Comparison of ENCODE assay signal across 8 cellular contexts in the genomic region with DNA sequence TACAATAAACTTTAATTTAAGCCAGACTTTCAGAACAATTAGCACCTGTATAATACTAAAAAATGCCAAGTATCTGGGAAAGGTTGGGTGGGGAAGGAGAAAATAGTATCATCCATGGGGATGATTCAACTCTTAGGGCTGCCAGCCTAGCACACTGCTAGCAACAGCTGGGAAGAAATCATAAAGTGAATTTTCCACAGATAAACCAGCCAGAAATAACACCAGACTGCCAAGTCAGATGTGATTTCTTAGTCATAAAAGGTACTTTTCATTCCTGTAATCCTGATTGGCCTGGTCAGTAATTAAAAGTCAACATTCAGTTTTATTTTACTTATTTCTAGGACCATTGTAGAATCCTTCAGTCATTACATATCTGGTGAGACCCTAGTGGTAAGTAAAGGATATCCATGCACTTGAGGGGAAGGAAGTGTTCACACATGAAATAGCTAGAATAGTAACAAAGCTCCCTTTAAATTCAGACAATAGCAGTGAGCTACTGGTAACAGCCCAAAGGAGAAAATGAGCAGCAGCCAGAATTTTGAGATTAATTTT. TPM values are rescaled to one million over a fixed set of nuclear protein-coding genes. Genes with fewer than 3 reads are reported as not detected.
DNase-seq lines count a peak whose midpoint lies in the region; ATAC-seq and TF ChIP-seq lines count a peak whose summit lies in the region.

No MANE protein-coding gene starts in this region.

- H2AFZ ChIP-seq in neuronal stem cell (ENCODE audit: low read length), result peak overlapping the region; percentile 39

- H2BK15ac ChIP-seq in neuronal stem cell (ENCODE audit: low read length), result no peak overlapping the region

- H4K91ac ChIP-seq in neuronal stem cell (ENCODE audit: low read depth, low read length, poor library complexity), result no peak overlapping the region

- H3K4me3 Mint-ChIP-seq in effector memory CD8-positive, alpha-beta T cell, result no peak overlapping the region

- H3K9me3 Mint-ChIP-seq in effector memory CD8-positive, alpha-beta T cell, result no peaks in the 10 kb centered on the region

- intact Hi-C loops in posterior cingulate gyrus (cut with DNase I), result no loop called here

- H3K27ac ChIP-seq in neuronal stem cell (replicated peaks; ENCODE audit: low read length), result peak overlapping the region; percentile 86

- H3K79me1 ChIP-seq in neuronal stem cell (ENCODE audit: low read depth, low read length), result no peaks in the 10 kb centered on the region

- no peak overlapping the region for H3K4me3 ChIP-seq in choroid plexus epithelial cell (ENCODE audit: low read depth, low read length)
- H3K4me3 ChIP-seq in neuronal stem cell (ENCODE audit: low read length in 2 of 2), result no peak overlapping the region

- H2BK12ac ChIP-seq in neuronal stem cell (ENCODE audit: low read length), result no peak overlapping the region

- no peak overlapping the region for H3K23ac ChIP-seq in neuronal stem cell (ENCODE audit: low read depth, low read length, poor library complexity)

- no peak for ATAC-seq in effector memory CD8-positive, alpha-beta T cell (replicated peaks)

- H3K27me3 Mint-ChIP-seq in effector memory CD8-positive, alpha-beta T cell, result no peaks in the 10 kb centered on the region

- no peak overlapping the region for H2BK120ac ChIP-seq in neuronal stem cell (ENCODE audit: low read depth, low read length)

- H3K4ac ChIP-seq in neuronal stem cell (ENCODE audit: low read length), result no peak overlapping the region

- H3K4me1 ChIP-seq in neuronal stem cell (ENCODE audit: control insufficient read depth in 2 of 2, insufficient read depth in 1 of 2, low read depth in 1 of 2, low read length in 2 of 2), result peaks cover 15 to 17% of the 10 kb centered on the region in 2 donors

- H3K9ac ChIP-seq in neuronal stem cell (ENCODE audit: low read depth, low read length, poor library complexity), result no peak overlapping the region

- no peaks in the 10 kb centered on the region for H3K9me3 ChIP-seq in neuronal stem cell (replicated peaks in 1 of 2; ENCODE audit: control insufficient read depth in 2 of 2, insufficient read depth in 1 of 2, low read depth in 1 of 2, low read length in 2 of 2)

- H3K4me2 ChIP-seq in neuronal stem cell (ENCODE audit: insufficient read depth, low read length, poor library complexity, severe bottlenecking), result no peak overlapping the region

- H4K8ac ChIP-seq in neuronal stem cell (ENCODE audit: low read depth, low read length), result no peak overlapping the region

- no peak overlapping the region for H3K14ac ChIP-seq in neuronal stem cell (ENCODE audit: low read length)

- no peak overlapping the region for H3K18ac ChIP-seq in neuronal stem cell (ENCODE audit: low read length)

- H3K36me3 Mint-ChIP-seq in effector memory CD8-positive, alpha-beta T cell (ENCODE audit: insufficient read depth), result no peaks in the 10 kb centered on the region

- H2AK5ac ChIP-seq in neuronal stem cell (ENCODE audit: low read depth, low read length), result no peak overlapping the region

- no peak overlapping the region for H2BK5ac ChIP-seq in neuronal stem cell (ENCODE audit: low read length)

- DNase-seq in GM04503 (ENCODE audit: low read depth) (peak; percentile 83), HT1080 (ENCODE audit: low read depth) (peak; percentile 85), choroid plexus epithelial cell (ENCODE audit: low read depth) (peak; percentile 75), neuronal stem cell (ENCODE audit: low spot score) (no peak), posterior cingulate gyrus (no peak), NCI-H82 (lab: John Stamatoyannopoulos, UW) (no peak)
- no peak for DNase-seq in effector memory CD8-positive, alpha-beta T cell
- no peak for DNase-seq in stimulated activated CD8-positive, alpha-beta memory T cell treated with anti-CD3 and anti-CD28 coated beads, Interleukin-4, amount 100 ng/mL, for 48 hours

- peak; percentile 23 for TF ChIP-seq CTCF in choroid plexus epithelial cell (conservative IDR thresholded peaks at IDR 0.05; ENCODE audit: low read depth, low read length)

- no peaks in the 10 kb centered on the region for H3K27me3 ChIP-seq in neuronal stem cell (ENCODE audit: control insufficient read depth in 3 of 3, insufficient read depth in 3 of 3, low read depth in 1 of 3, low read length in 3 of 3)

- peak overlapping the region in 1 of 2 donors; percentile 22 for H3K27ac Mint-ChIP-seq in effector memory CD8-positive, alpha-beta T cell

- H3K36me3 ChIP-seq in neuronal stem cell (replicated peaks in 1 of 2; ENCODE audit: control insufficient read depth in 2 of 2, insufficient read depth in 2 of 2, low read length in 2 of 2), result no peaks in the 10 kb centered on the region

- H3K4me1 Mint-ChIP-seq in effector memory CD8-positive, alpha-beta T cell (ENCODE audit: low read depth in 2 of 2), result peaks cover 18 to 19% of the 10 kb centered on the region in 2 donors

RNA-seq across cellular contexts. Expression of gene LIMS1, which starts 59.4 kb away (rescaled TPM):
- total RNA-seq in HT1080 (2014; rRNA removed; shearing (Covaris generic)), result 92.3 and 132 TPM in 2 replicates
- 69.5 and 98.7 TPM in 2 replicates for polyA plus RNA-seq in HT1080 (2015; cell fraction: cytosol; rRNA removed)
- 36.1 and 49.5 TPM in 2 replicates for polyA plus RNA-seq in HT1080 (2015; cell fraction: nucleus; rRNA removed)
- polyA plus RNA-seq in neuronal stem cell (2013, experiment 1 of 2), result 23.9 TPM
- 26.4 TPM for polyA plus RNA-seq in neuronal stem cell (2013, experiment 2 of 2)

Comparison
In these comparisons a context has a peak if more than half of its experiments do, and no peak if none do; other contexts are left out.
1. DNase-seq: peak in GM04503 (single experiment), HT1080 (single experiment) and choroid plexus epithelial cell (single experiment); none in neuronal stem cell (single experiment), posterior cingulate gyrus (0 of 10), NCI-H82 (single experiment), effector memory CD8-positive, alpha-beta T cell (0 of 3) and stimulated activated CD8-positive, alpha-beta memory T cell treated with anti-CD3 and anti-CD28 coated beads, Interleukin-4, amount 100 ng/mL, for 48 hours (single experiment).